Comparison of ENCODE assay signal across 10 cellular contexts in the genomic region with DNA sequence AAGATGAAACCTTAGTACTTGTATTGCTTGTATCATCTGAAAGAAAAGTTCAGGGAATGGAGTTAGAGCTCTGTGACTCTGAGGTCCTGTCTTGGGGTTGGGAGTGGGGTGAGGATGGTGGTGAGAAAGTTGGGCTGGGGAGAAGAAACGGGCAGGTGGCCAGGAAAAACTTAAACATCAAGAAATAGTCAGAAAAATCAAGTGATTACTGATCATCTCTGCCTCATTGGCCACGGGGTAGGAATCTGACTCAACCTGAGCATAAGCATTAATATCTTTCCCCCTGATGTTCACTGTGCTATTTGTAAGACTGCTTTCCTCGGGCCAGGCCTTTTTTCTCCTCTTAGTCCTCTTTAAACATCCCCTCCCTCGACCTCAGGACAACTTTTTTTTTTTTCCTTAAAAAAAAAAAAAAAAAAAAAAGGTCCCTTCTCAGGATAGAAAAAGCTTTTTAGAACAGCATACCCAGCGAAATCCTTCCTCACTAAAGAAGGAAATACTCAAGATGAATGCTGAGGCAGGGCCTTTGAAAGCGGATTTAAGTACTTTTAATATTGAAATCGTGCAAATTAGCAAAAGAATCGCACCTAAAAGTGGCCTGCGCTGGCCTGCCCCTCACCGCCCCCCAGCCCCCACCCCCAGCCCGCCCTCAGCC. TPM values are rescaled to one million over a fixed set of nuclear protein-coding genes. Genes with fewer than 3 reads are reported as not detected.
DNase-seq lines count a peak whose midpoint lies in the region; ATAC-seq and TF ChIP-seq lines count a peak whose summit lies in the region.
"Had no signal": no experiment of that assay in that cellular context is flagged by ENCODE, and none has a peak within 500 bp of the region (broad histone marks: within the 10 kb centered on the region; RNA-seq: fewer than 3 reads in every experiment).

No MANE protein-coding gene starts in this region.

- H3K9me2 ChIP-seq in Karpas-422 (replicated peaks; ENCODE audit: insufficient read depth, low read length) = no peaks in the 10 kb centered on the region

- WGBS in thyroid gland, 2 donors = 38 to 42% methylated on average over 11 of the region's 11 CpGs

- intact Hi-C loops in lower lobe of right lung (cut with DNase I) = loop anchor here (5.0 kb wide), 1 partner anchor 47 kb away; no protein-coding TSS in a partner anchor
- intact Hi-C loops in thyroid gland (cut with DNase I) = no loop called here
- intact Hi-C loops in left lung (cut with DNase I) = no loop called here

- H3K4me2 ChIP-seq in Karpas-422 (ENCODE audit: low read depth, low read length, poor library complexity, severe bottlenecking) = peak overlapping the region; percentile 1

- H3K9me3 ChIP-seq in Karpas-422 (ENCODE audit: low read length) (no peaks in the 10 kb centered on the region), lower lobe of right lung (no peaks in the 10 kb centered on the region), thyroid gland (no peaks in the 10 kb centered on the region), left lung (no peaks in the 10 kb centered on the region)

- ATAC-seq in lower lobe of right lung (no peak), left lung (no peak)

- peaks cover 92% of the 10 kb centered on the region for H3K79me2 ChIP-seq in Karpas-422 (ENCODE audit: low read length)

- 0 out of 2 replicates have a peak overlapping the region, but pooled peaks have one; percentile 20 for H3K27ac ChIP-seq in Karpas-422 (ENCODE audit: low read length)
- H3K27ac ChIP-seq in lower lobe of right lung = peak overlapping the region; percentile 74
- peak overlapping the region in 2 of 3 donors; percentile 51 to 92 for H3K27ac ChIP-seq in thyroid gland
- peak overlapping the region in 1 of 2 donors; percentile 46 for H3K27ac ChIP-seq in left lung

- H3K36me3 ChIP-seq in Karpas-422 (ENCODE audit: insufficient read depth, low read length) = peaks cover 37% of the 10 kb centered on the region; the same call in 1 of the 2 replicates
- H3K36me3 ChIP-seq in lower lobe of right lung = no peaks in the 10 kb centered on the region
- H3K36me3 ChIP-seq in thyroid gland = no peaks in the 10 kb centered on the region
- H3K36me3 ChIP-seq in left lung = no peaks in the 10 kb centered on the region

- no peaks in the 10 kb centered on the region; the same call in 1 of the 2 replicates for H4K20me1 ChIP-seq in Karpas-422 (ENCODE audit: insufficient read depth, low read depth, low read length)

- H3K9ac ChIP-seq in Karpas-422 (ENCODE audit: low read length) = no peak overlapping the region

- no peak overlapping the region for H2AFZ ChIP-seq in Karpas-422 (ENCODE audit: low read length)

- H3K27me3 ChIP-seq in Karpas-422 (ENCODE audit: low read length) (no peaks in the 10 kb centered on the region), lower lobe of right lung (ENCODE audit: low read depth) (peaks cover 6% of the 10 kb centered on the region), thyroid gland (peaks cover 6% of the 10 kb centered on the region), left lung (peaks cover 0 to 60% of the 10 kb centered on the region in 2 donors)

- H3K4me1 ChIP-seq in Karpas-422 (ENCODE audit: low read length) = peaks cover 72% of the 10 kb centered on the region
- no peaks in the 10 kb centered on the region for H3K4me1 ChIP-seq in lower lobe of right lung
- H3K4me1 ChIP-seq in thyroid gland = peaks cover 4 to 8% of the 10 kb centered on the region in 2 donors
- H3K4me1 ChIP-seq in left lung = peaks cover 0 to 6% of the 10 kb centered on the region in 2 donors

- no peak for DNase-seq in Karpas-422
- peak; percentile 41 for DNase-seq in choroid plexus epithelial cell (ENCODE audit: low read depth)
- no peak for DNase-seq in lower lobe of right lung
- DNase-seq in thyroid gland = no peak
- no peak for DNase-seq in left lung
- no peak for DNase-seq in LoVo (ENCODE audit: low spot score)
- no peak for DNase-seq in SKM-1 treated with dmso at 0.1 percent for 144 hours (lab: John Stamatoyannopoulos, UW; ENCODE audit: unreplicated experiment)
- DNase-seq: activated CD8-positive, alpha-beta memory T cell treated with anti-CD3 and anti-CD28 coated beads for 24 hours; DND-41; NCI-H2171 treated with DMSO at 0.1 percent for 48 hours had no signal

- TF ChIP-seq CTCF in choroid plexus epithelial cell (conservative IDR thresholded peaks at IDR 0.05; ENCODE audit: low read depth, low read length) (no peak), lower lobe of right lung (IDR thresholded peaks at IDR 0.05) (no peak), thyroid gland (IDR thresholded peaks at IDR 0.05) (no peak), left lung (IDR thresholded peaks at IDR 0.05) (no peak)

- TF ChIP-seq POLR2A in thyroid gland (IDR thresholded peaks at IDR 0.05) = no peak

- H3K4me3 ChIP-seq in Karpas-422 (ENCODE audit: low read length) (no peak overlapping the region), choroid plexus epithelial cell (ENCODE audit: low read depth, low read length) (no peak overlapping the region), lower lobe of right lung (peak overlapping the region; percentile 56), thyroid gland (replicated peaks in 1 of 3) (peak overlapping the region in 1 of 3 donors; percentile 55), left lung (peak overlapping the region in 1 of 2 donors; percentile 57)

RNA-seq across cellular contexts. Expression of a gene that starts 5.7 kb away (rescaled TPM):
- 55.7 and 68.2 TPM in 2 replicates for total RNA-seq in Karpas-422 (2014; rRNA removed; shearing (Covaris generic); ENCODE audit: low replicate concordance)
- total RNA-seq in lower lobe of right lung (20.7 TPM), thyroid gland (10 to 100 TPM; 14.8 to 28.4 (median 20.4) TPM), left lung (10 to 100 TPM; 14.1 to 18.7 TPM)
